Comparison of ENCODE assay signal across 1 cellular context in the genomic region with DNA sequence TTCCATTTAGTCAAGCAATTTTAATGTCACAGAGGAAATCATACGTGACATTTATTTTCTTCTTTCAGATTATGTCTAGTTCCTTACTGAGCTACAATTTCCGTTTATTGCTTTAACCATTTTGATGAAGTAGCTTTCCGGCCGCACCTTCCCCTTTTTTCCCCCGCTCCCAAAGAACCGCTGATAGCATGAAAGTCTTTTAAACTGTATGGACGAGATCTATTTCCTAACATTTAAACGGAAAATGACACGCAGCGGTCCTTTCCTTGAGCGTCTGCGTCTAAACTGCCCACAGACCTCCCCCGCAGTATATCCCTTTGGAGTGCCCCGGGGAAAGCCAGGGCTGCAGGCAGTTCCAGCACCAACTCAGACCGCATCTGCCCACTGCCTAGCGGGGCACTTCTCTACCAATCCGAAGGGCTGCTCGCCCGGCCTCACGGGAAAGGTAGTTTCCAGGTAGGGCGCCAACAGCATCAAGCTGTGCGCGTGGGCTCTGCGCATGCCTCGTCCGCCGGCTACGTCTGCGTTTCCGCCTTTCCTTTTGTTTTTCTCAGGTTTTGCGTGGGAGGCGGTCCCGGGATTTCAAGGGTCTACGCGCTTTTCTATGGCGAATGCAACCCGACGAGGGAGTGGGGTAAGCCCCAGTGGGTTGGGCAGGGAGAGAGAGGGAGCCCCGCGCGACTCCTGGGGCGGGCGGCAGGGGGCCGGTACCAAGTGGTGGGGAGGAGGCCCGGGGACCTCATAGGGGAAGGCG.
A peak's percentile ranks its signal among the peaks of the same experiment; 100 is the strongest.
TF ChIP-seq lines count a peak whose summit lies in the region.

A gene (plus strand): TSS at position 526 of the 754 bp plus-strand sequence. CDS start 1,667 bp downstream, outside the sequence.

TF ChIP-seq in HepG2, 621 proteins besides CTCF, POLR2A, EP300 and RAD21 (continued from another document and continues in another):
- TF ChIP-seq, protein P1, sequence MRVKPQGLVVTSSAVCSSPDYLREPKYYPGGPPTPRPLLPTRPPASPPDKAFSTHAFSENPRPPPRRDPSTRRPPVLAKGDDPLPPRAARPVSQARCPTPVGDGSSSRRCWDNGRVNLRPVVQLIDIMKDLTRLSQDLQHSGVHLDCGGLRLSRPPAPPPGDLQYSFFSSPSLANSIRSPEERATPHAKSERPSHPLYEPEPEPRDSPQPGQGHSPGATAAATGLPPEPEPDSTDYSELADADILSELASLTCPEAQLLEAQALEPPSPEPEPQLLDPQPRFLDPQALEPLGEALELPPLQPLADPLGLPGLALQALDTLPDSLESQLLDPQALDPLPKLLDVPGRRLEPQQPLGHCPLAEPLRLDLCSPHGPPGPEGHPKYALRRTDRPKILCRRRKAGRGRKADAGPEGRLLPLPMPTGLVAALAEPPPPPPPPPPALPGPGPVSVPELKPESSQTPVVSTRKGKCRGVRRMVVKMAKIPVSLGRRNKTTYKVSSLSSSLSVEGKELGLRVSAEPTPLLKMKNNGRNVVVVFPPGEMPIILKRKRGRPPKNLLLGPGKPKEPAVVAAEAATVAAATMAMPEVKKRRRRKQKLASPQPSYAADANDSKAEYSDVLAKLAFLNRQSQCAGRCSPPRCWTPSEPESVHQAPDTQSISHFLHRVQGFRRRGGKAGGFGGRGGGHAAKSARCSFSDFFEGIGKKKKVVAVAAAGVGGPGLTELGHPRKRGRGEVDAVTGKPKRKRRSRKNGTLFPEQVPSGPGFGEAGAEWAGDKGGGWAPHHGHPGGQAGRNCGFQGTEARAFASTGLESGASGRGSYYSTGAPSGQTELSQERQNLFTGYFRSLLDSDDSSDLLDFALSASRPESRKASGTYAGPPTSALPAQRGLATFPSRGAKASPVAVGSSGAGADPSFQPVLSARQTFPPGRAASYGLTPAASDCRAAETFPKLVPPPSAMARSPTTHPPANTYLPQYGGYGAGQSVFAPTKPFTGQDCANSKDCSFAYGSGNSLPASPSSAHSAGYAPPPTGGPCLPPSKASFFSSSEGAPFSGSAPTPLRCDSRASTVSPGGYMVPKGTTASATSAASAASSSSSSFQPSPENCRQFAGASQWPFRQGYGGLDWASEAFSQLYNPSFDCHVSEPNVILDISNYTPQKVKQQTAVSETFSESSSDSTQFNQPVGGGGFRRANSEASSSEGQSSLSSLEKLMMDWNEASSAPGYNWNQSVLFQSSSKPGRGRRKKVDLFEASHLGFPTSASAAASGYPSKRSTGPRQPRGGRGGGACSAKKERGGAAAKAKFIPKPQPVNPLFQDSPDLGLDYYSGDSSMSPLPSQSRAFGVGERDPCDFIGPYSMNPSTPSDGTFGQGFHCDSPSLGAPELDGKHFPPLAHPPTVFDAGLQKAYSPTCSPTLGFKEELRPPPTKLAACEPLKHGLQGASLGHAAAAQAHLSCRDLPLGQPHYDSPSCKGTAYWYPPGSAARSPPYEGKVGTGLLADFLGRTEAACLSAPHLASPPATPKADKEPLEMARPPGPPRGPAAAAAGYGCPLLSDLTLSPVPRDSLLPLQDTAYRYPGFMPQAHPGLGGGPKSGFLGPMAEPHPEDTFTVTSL (CRISPR knock-in tag; IDR thresholded peaks at IDR 0.05; ENCODE audit: borderline replicate concordance): no peak
- peak; percentile 34; the same call in 1 of the 2 replicates for TF ChIP-seq REPIN1 (CRISPR knock-in tag; IDR thresholded peaks at IDR 0.05; ENCODE audit: borderline replicate concordance, low read depth)
- no peak for TF ChIP-seq FOXA3 (CRISPR knock-in tag; IDR thresholded peaks at IDR 0.05)
- TF ChIP-seq, protein P2, sequence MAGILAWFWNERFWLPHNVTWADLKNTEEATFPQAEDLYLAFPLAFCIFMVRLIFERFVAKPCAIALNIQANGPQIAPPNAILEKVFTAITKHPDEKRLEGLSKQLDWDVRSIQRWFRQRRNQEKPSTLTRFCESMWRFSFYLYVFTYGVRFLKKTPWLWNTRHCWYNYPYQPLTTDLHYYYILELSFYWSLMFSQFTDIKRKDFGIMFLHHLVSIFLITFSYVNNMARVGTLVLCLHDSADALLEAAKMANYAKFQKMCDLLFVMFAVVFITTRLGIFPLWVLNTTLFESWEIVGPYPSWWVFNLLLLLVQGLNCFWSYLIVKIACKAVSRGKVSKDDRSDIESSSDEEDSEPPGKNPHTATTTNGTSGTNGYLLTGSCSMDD (CRISPR knock-in tag; IDR thresholded peaks at IDR 0.05): no peak
- TF ChIP-seq BHLHE40 (IDR thresholded peaks at IDR 0.05; ENCODE audit: low read length): no peak; the same call in 1 of the 2 replicates
- TF ChIP-seq, protein P3, sequence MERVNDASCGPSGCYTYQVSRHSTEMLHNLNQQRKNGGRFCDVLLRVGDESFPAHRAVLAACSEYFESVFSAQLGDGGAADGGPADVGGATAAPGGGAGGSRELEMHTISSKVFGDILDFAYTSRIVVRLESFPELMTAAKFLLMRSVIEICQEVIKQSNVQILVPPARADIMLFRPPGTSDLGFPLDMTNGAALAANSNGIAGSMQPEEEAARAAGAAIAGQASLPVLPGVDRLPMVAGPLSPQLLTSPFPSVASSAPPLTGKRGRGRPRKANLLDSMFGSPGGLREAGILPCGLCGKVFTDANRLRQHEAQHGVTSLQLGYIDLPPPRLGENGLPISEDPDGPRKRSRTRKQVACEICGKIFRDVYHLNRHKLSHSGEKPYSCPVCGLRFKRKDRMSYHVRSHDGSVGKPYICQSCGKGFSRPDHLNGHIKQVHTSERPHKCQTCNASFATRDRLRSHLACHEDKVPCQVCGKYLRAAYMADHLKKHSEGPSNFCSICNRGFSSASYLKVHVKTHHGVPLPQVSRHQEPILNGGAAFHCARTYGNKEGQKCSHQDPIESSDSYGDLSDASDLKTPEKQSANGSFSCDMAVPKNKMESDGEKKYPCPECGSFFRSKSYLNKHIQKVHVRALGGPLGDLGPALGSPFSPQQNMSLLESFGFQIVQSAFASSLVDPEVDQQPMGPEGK (CRISPR knock-in tag; IDR thresholded peaks at IDR 0.05): no peak
- TF ChIP-seq HNRNPLL (IDR thresholded peaks at IDR 0.05; ENCODE audit: low read depth, low read length, poor library complexity, severe bottlenecking): peak; percentile 91
- TF ChIP-seq, protein P4, sequence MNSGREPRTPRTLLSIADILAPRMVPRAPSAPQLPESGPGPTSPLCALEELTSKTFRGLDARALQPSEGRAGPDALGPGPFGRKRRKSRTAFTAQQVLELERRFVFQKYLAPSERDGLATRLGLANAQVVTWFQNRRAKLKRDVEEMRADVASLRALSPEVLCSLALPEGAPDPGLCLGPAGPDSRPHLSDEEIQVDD (CRISPR knock-in tag; IDR thresholded peaks at IDR 0.05; ENCODE audit: borderline replicate concordance): no peak
- no peak for TF ChIP-seq ZNF788 (CRISPR knock-in tag; IDR thresholded peaks at IDR 0.05; ENCODE audit: borderline replicate concordance)
- TF ChIP-seq IRX3 (CRISPR knock-in tag; IDR thresholded peaks at IDR 0.05; ENCODE audit: borderline replicate concordance, low read depth): 0 out of 2 replicates have a peak, but pooled peaks have one; percentile 17
- TF ChIP-seq ZNF496 (CRISPR knock-in tag; IDR thresholded peaks at IDR 0.05; ENCODE audit: insufficient replicate concordance): no peak
- no peak for TF ChIP-seq ISX (CRISPR knock-in tag; conservative IDR thresholded peaks at IDR 0.05)
- peak; percentile 74; the same call in 1 of the 2 replicates for TF ChIP-seq KDM2A (CRISPR knock-in tag; IDR thresholded peaks at IDR 0.05; ENCODE audit: borderline replicate concordance, low read depth)
- TF ChIP-seq KDM5B (CRISPR knock-in tag; IDR thresholded peaks at IDR 0.05; ENCODE audit: borderline replicate concordance): no peak
- no peak for TF ChIP-seq CEBPG (CRISPR knock-in tag; IDR thresholded peaks at IDR 0.05)
- TF ChIP-seq REL (CRISPR knock-in tag; conservative IDR thresholded peaks at IDR 0.05): no peak; the same call in 1 of the 2 replicates
- no peak for TF ChIP-seq KLF11 (CRISPR knock-in tag; IDR thresholded peaks at IDR 0.05)
- peak; percentile 33; the same call in 1 of the 2 replicates for TF ChIP-seq ETV5 (CRISPR knock-in tag; IDR thresholded peaks at IDR 0.05; ENCODE audit: borderline replicate concordance)
- TF ChIP-seq ZNF138 (CRISPR knock-in tag; IDR thresholded peaks at IDR 0.05; ENCODE audit: low read depth): peak; percentile 90
- peak; percentile 78; the same call in 1 of the 2 replicates for TF ChIP-seq ZSCAN20 (CRISPR knock-in tag; IDR thresholded peaks at IDR 0.05; ENCODE audit: borderline replicate concordance)
- TF ChIP-seq, protein P5, sequence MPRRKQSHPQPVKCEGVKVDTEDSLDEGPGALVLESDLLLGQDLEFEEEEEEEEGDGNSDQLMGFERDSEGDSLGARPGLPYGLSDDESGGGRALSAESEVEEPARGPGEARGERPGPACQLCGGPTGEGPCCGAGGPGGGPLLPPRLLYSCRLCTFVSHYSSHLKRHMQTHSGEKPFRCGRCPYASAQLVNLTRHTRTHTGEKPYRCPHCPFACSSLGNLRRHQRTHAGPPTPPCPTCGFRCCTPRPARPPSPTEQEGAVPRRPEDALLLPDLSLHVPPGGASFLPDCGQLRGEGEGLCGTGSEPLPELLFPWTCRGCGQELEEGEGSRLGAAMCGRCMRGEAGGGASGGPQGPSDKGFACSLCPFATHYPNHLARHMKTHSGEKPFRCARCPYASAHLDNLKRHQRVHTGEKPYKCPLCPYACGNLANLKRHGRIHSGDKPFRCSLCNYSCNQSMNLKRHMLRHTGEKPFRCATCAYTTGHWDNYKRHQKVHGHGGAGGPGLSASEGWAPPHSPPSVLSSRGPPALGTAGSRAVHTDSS (CRISPR knock-in tag; conservative IDR thresholded peaks at IDR 0.05): no peak
- TF ChIP-seq SMC3 (IDR thresholded peaks at IDR 0.05; ENCODE audit: low read length): no peak
- 0 out of 2 replicates have a peak, but pooled peaks have one; percentile 54 for TF ChIP-seq ZNF724P (CRISPR knock-in tag; IDR thresholded peaks at IDR 0.05; ENCODE audit: borderline replicate concordance)
- TF ChIP-seq, protein P6, sequence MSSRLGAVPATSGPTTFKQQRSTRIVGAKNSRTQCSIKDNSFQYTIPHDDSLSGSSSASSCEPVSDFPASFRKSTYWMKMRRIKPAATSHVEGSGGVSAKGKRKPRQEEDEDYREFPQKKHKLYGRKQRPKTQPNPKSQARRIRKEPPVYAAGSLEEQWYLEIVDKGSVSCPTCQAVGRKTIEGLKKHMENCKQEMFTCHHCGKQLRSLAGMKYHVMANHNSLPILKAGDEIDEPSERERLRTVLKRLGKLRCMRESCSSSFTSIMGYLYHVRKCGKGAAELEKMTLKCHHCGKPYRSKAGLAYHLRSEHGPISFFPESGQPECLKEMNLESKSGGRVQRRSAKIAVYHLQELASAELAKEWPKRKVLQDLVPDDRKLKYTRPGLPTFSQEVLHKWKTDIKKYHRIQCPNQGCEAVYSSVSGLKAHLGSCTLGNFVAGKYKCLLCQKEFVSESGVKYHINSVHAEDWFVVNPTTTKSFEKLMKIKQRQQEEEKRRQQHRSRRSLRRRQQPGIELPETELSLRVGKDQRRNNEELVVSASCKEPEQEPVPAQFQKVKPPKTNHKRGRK (CRISPR knock-in tag; IDR thresholded peaks at IDR 0.05): no peak
- no peak for TF ChIP-seq ATAD3A (CRISPR knock-in tag; IDR thresholded peaks at IDR 0.05)
- TF ChIP-seq, protein P7, sequence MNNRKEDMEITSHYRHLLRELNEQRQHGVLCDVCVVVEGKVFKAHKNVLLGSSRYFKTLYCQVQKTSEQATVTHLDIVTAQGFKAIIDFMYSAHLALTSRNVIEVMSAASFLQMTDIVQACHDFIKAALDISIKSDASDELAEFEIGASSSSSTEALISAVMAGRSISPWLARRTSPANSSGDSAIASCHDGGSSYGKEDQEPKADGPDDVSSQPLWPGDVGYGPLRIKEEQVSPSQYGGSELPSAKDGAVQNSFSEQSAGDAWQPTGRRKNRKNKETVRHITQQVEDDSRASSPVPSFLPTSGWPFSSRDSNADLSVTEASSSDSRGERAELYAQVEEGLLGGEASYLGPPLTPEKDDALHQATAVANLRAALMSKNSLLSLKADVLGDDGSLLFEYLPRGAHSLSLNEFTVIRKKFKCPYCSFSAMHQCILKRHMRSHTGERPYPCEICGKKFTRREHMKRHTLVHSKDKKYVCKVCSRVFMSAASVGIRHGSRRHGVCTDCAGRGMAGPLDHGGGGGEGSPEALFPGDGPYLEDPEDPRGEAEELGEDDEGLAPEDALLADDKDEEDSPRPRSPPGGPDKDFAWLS (CRISPR knock-in tag; IDR thresholded peaks at IDR 0.05; ENCODE audit: borderline replicate concordance): no peak
- peak; percentile 56; the same call in 1 of the 2 replicates for TF ChIP-seq MIER3 (CRISPR knock-in tag; IDR thresholded peaks at IDR 0.05; ENCODE audit: borderline replicate concordance)
- peak; percentile 15; the same call in 1 of the 2 replicates for TF ChIP-seq FOXO1 (CRISPR knock-in tag; IDR thresholded peaks at IDR 0.05)
- peak; percentile 52; the same call in 1 of the 2 replicates for TF ChIP-seq RFX5 (IDR thresholded peaks at IDR 0.05; ENCODE audit: low read depth, low read length)
- TF ChIP-seq NR2C2 (CRISPR knock-in tag; IDR thresholded peaks at IDR 0.05; ENCODE audit: borderline replicate concordance): no peak; the same call in none of the 2 replicates
- TF ChIP-seq ARNTL (CRISPR knock-in tag; IDR thresholded peaks at IDR 0.05): no peak; the same call in 1 of the 2 replicates
- TF ChIP-seq TMF1 (CRISPR knock-in tag; IDR thresholded peaks at IDR 0.05; ENCODE audit: low read depth): no peak
- TF ChIP-seq PTBP1 (IDR thresholded peaks at IDR 0.05; ENCODE audit: low read depth, low read length, poor library complexity, severe bottlenecking): no peak
- no peak for TF ChIP-seq ZNF432 (CRISPR knock-in tag; IDR thresholded peaks at IDR 0.05; ENCODE audit: borderline replicate concordance)
- no peak for TF ChIP-seq ZBTB21 (CRISPR knock-in tag; IDR thresholded peaks at IDR 0.05)
- TF ChIP-seq SMAD3 (CRISPR knock-in tag; IDR thresholded peaks at IDR 0.05): no peak
- no peak for TF ChIP-seq ZNF572 (CRISPR knock-in tag; IDR thresholded peaks at IDR 0.05)
- no peak for TF ChIP-seq ZNF841 (CRISPR knock-in tag; IDR thresholded peaks at IDR 0.05; ENCODE audit: borderline replicate concordance)
- TF ChIP-seq NKX3-1 (CRISPR knock-in tag; IDR thresholded peaks at IDR 0.05): 0 out of 2 replicates have a peak, but pooled peaks have one; percentile 19
- TF ChIP-seq MEIS2 (CRISPR knock-in tag; IDR thresholded peaks at IDR 0.05): no peak; the same call in 1 of the 2 replicates
- 0 out of 2 replicates have a peak, but pooled peaks have one; percentile 17 for TF ChIP-seq ONECUT2 (CRISPR knock-in tag; IDR thresholded peaks at IDR 0.05)
- TF ChIP-seq SNAI1 (CRISPR knock-in tag; IDR thresholded peaks at IDR 0.05; ENCODE audit: borderline replicate concordance): 0 out of 2 replicates have a peak, but pooled peaks have one; percentile 30
- TF ChIP-seq ZSCAN21 (CRISPR knock-in tag; IDR thresholded peaks at IDR 0.05; ENCODE audit: borderline replicate concordance): peak; percentile 23; the same call in 1 of the 2 replicates
- TF ChIP-seq CCAR2 (optimal IDR thresholded peaks at IDR 0.05; ENCODE audit: low read depth, low read length): no peak
- TF ChIP-seq, protein P8, sequence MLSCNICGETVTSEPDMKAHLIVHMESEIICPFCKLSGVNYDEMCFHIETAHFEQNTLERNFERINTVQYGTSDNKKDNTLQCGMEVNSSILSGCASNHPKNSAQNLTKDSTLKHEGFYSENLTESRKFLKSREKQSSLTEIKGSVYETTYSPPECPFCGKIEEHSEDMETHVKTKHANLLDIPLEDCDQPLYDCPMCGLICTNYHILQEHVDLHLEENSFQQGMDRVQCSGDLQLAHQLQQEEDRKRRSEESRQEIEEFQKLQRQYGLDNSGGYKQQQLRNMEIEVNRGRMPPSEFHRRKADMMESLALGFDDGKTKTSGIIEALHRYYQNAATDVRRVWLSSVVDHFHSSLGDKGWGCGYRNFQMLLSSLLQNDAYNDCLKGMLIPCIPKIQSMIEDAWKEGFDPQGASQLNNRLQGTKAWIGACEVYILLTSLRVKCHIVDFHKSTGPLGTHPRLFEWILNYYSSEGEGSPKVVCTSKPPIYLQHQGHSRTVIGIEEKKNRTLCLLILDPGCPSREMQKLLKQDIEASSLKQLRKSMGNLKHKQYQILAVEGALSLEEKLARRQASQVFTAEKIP (CRISPR knock-in tag; IDR thresholded peaks at IDR 0.05; ENCODE audit: borderline replicate concordance): no peak
- TF ChIP-seq MEIS1 (CRISPR knock-in tag; IDR thresholded peaks at IDR 0.05; ENCODE audit: borderline replicate concordance): no peak
- TF ChIP-seq ZBTB3 (CRISPR knock-in tag; IDR thresholded peaks at IDR 0.05; ENCODE audit: borderline replicate concordance, low read depth): no peak
